In the genomic region with DNA sequence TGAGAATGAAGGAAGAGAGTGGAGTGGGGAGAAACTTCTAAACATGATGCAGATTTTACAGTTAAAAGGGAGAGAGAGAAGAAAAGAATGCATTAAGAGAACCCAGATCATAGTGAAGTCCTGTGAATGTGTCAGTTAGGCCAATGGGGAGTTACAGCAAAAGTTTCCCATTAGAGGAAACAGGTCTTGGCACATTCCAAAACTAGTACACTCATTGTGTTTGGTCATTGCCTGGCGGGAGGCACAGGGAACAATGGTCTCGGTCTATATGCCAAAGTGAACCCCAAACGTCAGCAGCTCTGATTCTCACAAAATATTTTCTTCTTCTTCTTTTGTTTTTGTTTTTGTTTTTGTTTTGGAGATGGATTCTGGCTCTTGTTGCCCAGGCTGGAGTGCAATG, we compare ENCODE assay signal across 19 cellular contexts.
"Had no signal": no experiment of that assay in that cellular context is flagged by ENCODE, and none has a peak within 500 bp of the region (broad histone marks: within the 10 kb centered on the region; RNA-seq: fewer than 3 reads in every experiment).

No MANE protein-coding gene starts in this region.

- ATAC-seq: gastroesophageal sphincter; mucosa of descending colon; naive thymus-derived CD8-positive, alpha-beta T cell; stimulated activated memory B cell treated with anti-CD40 and anti-IgM and Interleukin-4, amounts not matched to agents 10 μg/mL and 1 μg/mL and 100 μg/mL, for 72 hours; upper lobe of right lung had no signal

- H3K27ac ChIP-seq: coronary artery, esophagus muscularis mucosa, gastroesophageal sphincter, tibial artery, upper lobe of right lung, vagina had no signal

- H3K36me3 ChIP-seq: esophagus muscularis mucosa, gastroesophageal sphincter, tibial artery, upper lobe of right lung, vagina had no signal

- H3K4me3 Mint-ChIP-seq: naive thymus-derived CD8-positive, alpha-beta T cell; neural crest cell; stimulated activated memory B cell treated with anti-CD40 and anti-IgM and Interleukin-4, amounts not matched to agents 10 μg/mL and 1 μg/mL and 100 μg/mL, for 72 hours; stimulated activated naive CD8-positive, alpha-beta T cell treated with anti-CD3 and anti-CD28 coated beads, Interleukin-15, Interleukin-2, amounts not matched to agents 100 ng/mL and 50 ng/mL, for 24 hours had no signal

- H3K27me3 Mint-ChIP-seq: naive thymus-derived CD8-positive, alpha-beta T cell; stimulated activated memory B cell treated with anti-CD40 and anti-IgM and Interleukin-4, amounts not matched to agents 10 μg/mL and 1 μg/mL and 100 μg/mL, for 72 hours; stimulated activated naive CD8-positive, alpha-beta T cell treated with anti-CD3 and anti-CD28 coated beads, Interleukin-15, Interleukin-2, amounts not matched to agents 100 ng/mL and 50 ng/mL, for 24 hours had no signal

- H3K4me1 Mint-ChIP-seq: naive thymus-derived CD8-positive, alpha-beta T cell; stimulated activated memory B cell treated with anti-CD40 and anti-IgM and Interleukin-4, amounts not matched to agents 10 μg/mL and 1 μg/mL and 100 μg/mL, for 72 hours had no signal

- DNase-seq: effector CD4-positive, alpha-beta T cell; foreskin fibroblast; glutamatergic neuron; kidney glomerular epithelial cell; mucosa of descending colon; naive thymus-derived CD8-positive, alpha-beta T cell; posterior cingulate gyrus; small intestine; stimulated activated CD4-positive, alpha-beta T cell treated with anti-CD3 and anti-CD28 coated beads, Interleukin-2, amount 100 ng/mL, for 48 hours; stimulated activated CD8-positive, alpha-beta memory T cell treated with anti-CD3 and anti-CD28 coated beads, Interleukin-4, amount 100 ng/mL, for 48 hours; tibial artery; upper lobe of right lung had no signal

- H3K4me1 ChIP-seq: esophagus muscularis mucosa, gastroesophageal sphincter, tibial artery, upper lobe of right lung, vagina had no signal

- H3K4me3 ChIP-seq: coronary artery, esophagus muscularis mucosa, gastroesophageal sphincter, mucosa of descending colon, tibial artery, upper lobe of right lung, vagina had no signal

- H3K9me3 ChIP-seq: esophagus muscularis mucosa, gastroesophageal sphincter, mucosa of descending colon, tibial artery, upper lobe of right lung, vagina had no signal

- H3K27ac Mint-ChIP-seq: naive thymus-derived CD8-positive, alpha-beta T cell; stimulated activated memory B cell treated with anti-CD40 and anti-IgM and Interleukin-4, amounts not matched to agents 10 μg/mL and 1 μg/mL and 100 μg/mL, for 72 hours; stimulated activated naive CD8-positive, alpha-beta T cell treated with anti-CD3 and anti-CD28 coated beads, Interleukin-15, Interleukin-2, amounts not matched to agents 100 ng/mL and 50 ng/mL, for 24 hours had no signal

- H3K36me3 Mint-ChIP-seq: naive thymus-derived CD8-positive, alpha-beta T cell; stimulated activated memory B cell treated with anti-CD40 and anti-IgM and Interleukin-4, amounts not matched to agents 10 μg/mL and 1 μg/mL and 100 μg/mL, for 72 hours had no signal

- H3K27me3 ChIP-seq: esophagus muscularis mucosa, gastroesophageal sphincter, tibial artery, upper lobe of right lung, vagina had no signal
